25 cellular contexts compared by ENCODE assay signal in genomic region chr1:210434224-210434623, GRCh38.
A peak's percentile ranks its signal among the peaks of the same experiment; 100 is the strongest.
DNase-seq lines count a peak whose midpoint lies in the region; ATAC-seq and TF ChIP-seq lines count a peak whose summit lies in the region.
"Had no signal": no experiment of that assay in that cellular context is flagged by ENCODE, and none has a peak within 500 bp of the region (broad histone marks: within the 10 kb centered on the region; RNA-seq: fewer than 3 reads in every experiment).

No MANE protein-coding gene starts in this region.

- H3K27ac ChIP-seq in A673 (ENCODE audit: low read depth, low read length, poor library complexity, severe bottlenecking) (no peak overlapping the region), neuronal stem cell (replicated peaks; ENCODE audit: low read length) (no peak overlapping the region)
- H3K27ac ChIP-seq: 22Rv1, GM23248, HL-60, SJSA1 had no signal

- H3K27me3 Mint-ChIP-seq in osteocyte (ENCODE audit: unreplicated experiment): no peaks in the 10 kb centered on the region

- ATAC-seq in GM21528 (IDR thresholded peaks at IDR 0.05; ENCODE audit: low FRiP score, unreplicated experiment) (no peak), HG03108 (IDR thresholded peaks at IDR 0.05; ENCODE audit: unreplicated experiment) (no peak)

- no peak overlapping the region for H3K4me3 Mint-ChIP-seq in osteocyte (ENCODE audit: unreplicated experiment)

- no peaks in the 10 kb centered on the region for H3K27me3 ChIP-seq in A673 (replicated peaks; ENCODE audit: insufficient read depth, low read depth, low read length, poor library complexity)
- H3K27me3 ChIP-seq in adipocyte (replicated peaks; ENCODE audit: control insufficient read depth, insufficient read depth, low read length): no peaks in the 10 kb centered on the region
- H3K27me3 ChIP-seq in neuronal stem cell (ENCODE audit: control insufficient read depth in 3 of 3, insufficient read depth in 3 of 3, low read depth in 1 of 3, low read length in 3 of 3): no peaks in the 10 kb centered on the region
- H3K27me3 ChIP-seq: SJSA1 had no signal

- no CpG with 5 or more reads among the region's 4 CpGs for WGBS in neuronal stem cell (ENCODE audit: extremely low coverage in 2 of 2, insufficient read length in 2 of 2, insufficient replicate concordance in 1 of 2), 2 donors

- H4K8ac ChIP-seq in neuronal stem cell (ENCODE audit: low read depth, low read length): no peak overlapping the region

- peak; percentile 38 for DNase-seq in A673 (ENCODE audit: low spot score)
- DNase-seq in adipocyte (ENCODE audit: low read depth): peak; percentile 21
- DNase-seq in glomerular visceral epithelial cell (ENCODE audit: extremely low spot score): peak; percentile 18
- DNase-seq in neuronal stem cell (ENCODE audit: low spot score): no peak
- DNase-seq in SKM-1 (lab: John Stamatoyannopoulos, UW; ENCODE audit: unreplicated experiment): no peak
- no peak for DNase-seq in osteocyte (ENCODE audit: extremely low spot score, unreplicated experiment)
- DNase-seq: ACHN, Calu3, DMS153, DND-41, GM23248, NCI-H1048, NCI-H1417 treated with DMSO at 0.1 percent for 48 hours, NCI-H1694 treated with DMSO at 0.1 percent for 48 hours, NCI-H2081, NCI-H2227 treated with DMSO at 0.1 percent for 48 hours, NCI-H526 treated with DMSO at 0.1 percent for 48 hours, Right ventricle myocardium superior, RPMI8226 had no signal

- peaks cover 4% of the 10 kb centered on the region for H3K36me3 Mint-ChIP-seq in osteocyte (ENCODE audit: unreplicated experiment)

- H3K4me1 Mint-ChIP-seq in osteocyte (ENCODE audit: unreplicated experiment): peaks cover 17% of the 10 kb centered on the region

- no peak overlapping the region for H2BK15ac ChIP-seq in neuronal stem cell (ENCODE audit: low read length)

- CTCF ChIA-PET in A673 (lab: Charles Lee): no interaction called here

- H3K9me3 ChIP-seq in A673 (ENCODE audit: low read depth, low read length, poor library complexity, severe bottlenecking): no peaks in the 10 kb centered on the region
- H3K9me3 ChIP-seq in adipocyte (ENCODE audit: control insufficient read depth, low read length): no peaks in the 10 kb centered on the region
- H3K9me3 ChIP-seq in neuronal stem cell (replicated peaks in 1 of 2; ENCODE audit: control insufficient read depth in 2 of 2, insufficient read depth in 1 of 2, low read depth in 1 of 2, low read length in 2 of 2): peaks cover 0 to 4% of the 10 kb centered on the region in 2 donors
- H3K9me3 ChIP-seq: HAP-1, SJSA1 had no signal

- H2BK5ac ChIP-seq in neuronal stem cell (ENCODE audit: low read length): no peak overlapping the region

- H3K36me3 ChIP-seq in A673 (ENCODE audit: insufficient read depth, low read length, poor library complexity, severe bottlenecking): no peaks in the 10 kb centered on the region
- no peaks in the 10 kb centered on the region for H3K36me3 ChIP-seq in adipocyte (ENCODE audit: control insufficient read depth, insufficient read depth, low read length, severe bottlenecking)
- H3K36me3 ChIP-seq in neuronal stem cell (replicated peaks in 1 of 2; ENCODE audit: control insufficient read depth in 2 of 2, insufficient read depth in 2 of 2, low read length in 2 of 2): no peaks in the 10 kb centered on the region
- H3K36me3 ChIP-seq: HAP-1, SJSA1 had no signal

- H3K4me1 ChIP-seq in A673 (ENCODE audit: insufficient read depth, low read length, poor library complexity, severe bottlenecking) (peaks cover 6% of the 10 kb centered on the region), adipocyte (ENCODE audit: control insufficient read depth, insufficient read depth, low read length) (peaks cover 3% of the 10 kb centered on the region), neuronal stem cell (ENCODE audit: control insufficient read depth in 2 of 2, insufficient read depth in 1 of 2, low read depth in 1 of 2, low read length in 2 of 2) (peaks cover 9 to 16% of the 10 kb centered on the region in 2 donors)
- H3K4me1 ChIP-seq: HAP-1 had no signal

- POLR2A ChIA-PET in A673 (lab: Charles Lee; ENCODE audit: low non-redundant PET): interaction anchor here (0.6 kb wide), 1 partner anchor 60 kb away, joined by 3 read pairs; no protein-coding TSS in a partner anchor

- no peak overlapping the region for H3K27ac Mint-ChIP-seq in osteocyte (ENCODE audit: unreplicated experiment)

- no peak overlapping the region for H3K4me2 ChIP-seq in neuronal stem cell (ENCODE audit: insufficient read depth, low read length, poor library complexity, severe bottlenecking)

- TF ChIP-seq CTCF in A673 (conservative IDR thresholded peaks at IDR 0.05; ENCODE audit: low read depth, low read length) (no peak), osteocyte (IDR thresholded peaks at IDR 0.05) (no peak)

- peak overlapping the region; percentile 43 for H2AFZ ChIP-seq in neuronal stem cell (ENCODE audit: low read length)
- H2AFZ ChIP-seq: GM23248 had no signal

- no peak overlapping the region for H2BK120ac ChIP-seq in neuronal stem cell (ENCODE audit: low read depth, low read length)

- H2AK5ac ChIP-seq in neuronal stem cell (ENCODE audit: low read depth, low read length): no peak overlapping the region

- H2BK12ac ChIP-seq in neuronal stem cell (ENCODE audit: low read length): no peak overlapping the region

- intact Hi-C loops in A673 (cut with micrococcal nuclease; ENCODE audit: unreplicated experiment): loop anchor here (10.0 kb wide), 1 partner anchor 821 kb away; the partner anchor contains the start of gene RCOR3

- BruUV-seq in A673 (replicated peaks; lab: Mats Ljungman, UMichigan): no TSS peak

- H3K4me3 ChIP-seq in A673 (ENCODE audit: low read depth, low read length, poor library complexity, severe bottlenecking): no peak overlapping the region
- H3K4me3 ChIP-seq in adipocyte (ENCODE audit: low read length): no peak overlapping the region
- no peak overlapping the region for H3K4me3 ChIP-seq in neuronal stem cell (ENCODE audit: low read length in 2 of 2)
- H3K4me3 ChIP-seq: GM23248, HAP-1, SJSA1 had no signal

- no peak overlapping the region for H3K4ac ChIP-seq in neuronal stem cell (ENCODE audit: low read length)

- H3K23ac ChIP-seq in neuronal stem cell (ENCODE audit: low read depth, low read length, poor library complexity): no peak overlapping the region

- H3K18ac ChIP-seq in neuronal stem cell (ENCODE audit: low read length): no peak overlapping the region

- no peak overlapping the region for H3K14ac ChIP-seq in neuronal stem cell (ENCODE audit: low read length)

- H4K91ac ChIP-seq in neuronal stem cell (ENCODE audit: low read depth, low read length, poor library complexity): no peak overlapping the region

- no peaks in the 10 kb centered on the region for H3K79me1 ChIP-seq in neuronal stem cell (ENCODE audit: low read depth, low read length)

- no peaks in the 10 kb centered on the region for H3K9me3 Mint-ChIP-seq in osteocyte (ENCODE audit: unreplicated experiment)

- H3K9ac ChIP-seq in adipocyte (ENCODE audit: low read length): no peak overlapping the region
- no peak overlapping the region for H3K9ac ChIP-seq in neuronal stem cell (ENCODE audit: low read depth, low read length, poor library complexity)
- H3K9ac ChIP-seq: GM23248 had no signal

Comparison
In these comparisons a context has a peak if more than half of its experiments do, and no peak if none do; other contexts are left out.
1. DNase-seq: peak in A673 (single experiment), adipocyte (single experiment) and glomerular visceral epithelial cell (single experiment); none in neuronal stem cell (single experiment), SKM-1 (single experiment) and osteocyte (single experiment).